In genomic region chr3:155647988-155648591, GRCh38 we compare ENCODE assay signal across 14 cellular contexts.
"Had no signal": no experiment of that assay in that cellular context is flagged by ENCODE, and none has a peak within 500 bp of the region (broad histone marks: within the 10 kb centered on the region; RNA-seq: fewer than 3 reads in every experiment).

No MANE protein-coding gene starts in this region.

- H3K4me1 Mint-ChIP-seq: activated CD4-positive, alpha-beta T cell treated with anti-CD3 and anti-CD28 coated beads for 36 hours; natural killer cell; stimulated activated memory B cell treated with anti-CD40 and anti-IgM and Interleukin-4, amounts not matched to agents 10 μg/mL and 1 μg/mL and 100 μg/mL, for 72 hours had no signal

- H3K36me3 ChIP-seq: thyroid gland, WERI-Rb-1 had no signal

- H3K9me3 ChIP-seq: mucosa of descending colon, thyroid gland had no signal

- H3K36me3 Mint-ChIP-seq: activated CD4-positive, alpha-beta memory T cell treated with anti-CD3 and anti-CD28 coated beads for 36 hours; natural killer cell; stimulated activated memory B cell treated with anti-CD40 and anti-IgM and Interleukin-4, amounts not matched to agents 10 μg/mL and 1 μg/mL and 100 μg/mL, for 72 hours had no signal

- H3K9me3 Mint-ChIP-seq: activated CD4-positive, alpha-beta memory T cell treated with anti-CD3 and anti-CD28 coated beads for 36 hours; activated T-cell treated with anti-CD3 and anti-CD28 coated beads, Interleukin-2, amount 50 U/mL, for 4 hours; natural killer cell; stimulated activated memory B cell treated with anti-CD40 and anti-IgM and Interleukin-4, amounts not matched to agents 10 μg/mL and 1 μg/mL and 100 μg/mL, for 72 hours; T-helper 1 cell treated with Interleukin-12 subunit alpha and Interleukin-12 subunit beta and Interleukin-4 antibody, amounts not matched to agents 30 μg/mL and 1 μg/mL, for 36 hours had no signal

- H3K27ac Mint-ChIP-seq: activated CD4-positive, alpha-beta memory T cell treated with anti-CD3 and anti-CD28 coated beads for 36 hours; activated CD4-positive, alpha-beta T cell treated with anti-CD3 and anti-CD28 coated beads for 36 hours; natural killer cell; stimulated activated memory B cell treated with anti-CD40 and anti-IgM and Interleukin-4, amounts not matched to agents 10 μg/mL and 1 μg/mL and 100 μg/mL, for 72 hours; T-helper 1 cell treated with Interleukin-12 subunit alpha and Interleukin-12 subunit beta and Interleukin-4 antibody, amounts not matched to agents 30 μg/mL and 1 μg/mL, for 36 hours had no signal

- H3K27me3 Mint-ChIP-seq: activated CD4-positive, alpha-beta memory T cell treated with anti-CD3 and anti-CD28 coated beads for 36 hours; activated CD4-positive, alpha-beta T cell treated with anti-CD3 and anti-CD28 coated beads for 36 hours; stimulated activated memory B cell treated with anti-CD40 and anti-IgM and Interleukin-4, amounts not matched to agents 10 μg/mL and 1 μg/mL and 100 μg/mL, for 72 hours had no signal

- H3K4me3 Mint-ChIP-seq: activated CD4-positive, alpha-beta memory T cell treated with anti-CD3 and anti-CD28 coated beads for 36 hours; activated CD4-positive, alpha-beta T cell treated with anti-CD3 and anti-CD28 coated beads for 36 hours; activated T-cell treated with anti-CD3 and anti-CD28 coated beads, Interleukin-2, amount 50 U/mL, for 4 hours; natural killer cell; stimulated activated memory B cell treated with anti-CD40 and anti-IgM and Interleukin-4, amounts not matched to agents 10 μg/mL and 1 μg/mL and 100 μg/mL, for 72 hours; T-helper 1 cell treated with Interleukin-12 subunit alpha and Interleukin-12 subunit beta and Interleukin-4 antibody, amounts not matched to agents 30 μg/mL and 1 μg/mL, for 36 hours had no signal

- DNase-seq: activated CD4-positive, alpha-beta memory T cell treated with anti-CD3 and anti-CD28 coated beads for 36 hours; activated CD4-positive, alpha-beta T cell treated with anti-CD3 and anti-CD28 coated beads for 36 hours; activated effector memory CD4-positive, alpha-beta T cell treated with Interleukin-2 at 50 U/mL for 16 hours; activated naive CD4-positive, alpha-beta T cell treated with anti-CD3 and anti-CD28 coated beads, Interleukin-2, amount 50 U/mL, for 16 hours; activated T-cell treated with anti-CD3 and anti-CD28 coated beads, Interleukin-2, amount 50 U/mL, for 4 hours; dermis blood vessel endothelial cell; erythroblast; mucosa of descending colon; natural killer cell; stimulated activated CD4-positive, alpha-beta T cell treated with anti-CD3 and anti-CD28 coated beads, Interleukin-2, amount 100 ng/mL, for 48 hours; thyroid gland; WERI-Rb-1 had no signal

- H3K27ac ChIP-seq: thyroid gland, WERI-Rb-1 had no signal

- H3K4me3 ChIP-seq: mucosa of descending colon, thyroid gland had no signal

- H3K27me3 ChIP-seq: thyroid gland had no signal
